ENCODE assay signal across 9 cellular contexts in the genomic region with DNA sequence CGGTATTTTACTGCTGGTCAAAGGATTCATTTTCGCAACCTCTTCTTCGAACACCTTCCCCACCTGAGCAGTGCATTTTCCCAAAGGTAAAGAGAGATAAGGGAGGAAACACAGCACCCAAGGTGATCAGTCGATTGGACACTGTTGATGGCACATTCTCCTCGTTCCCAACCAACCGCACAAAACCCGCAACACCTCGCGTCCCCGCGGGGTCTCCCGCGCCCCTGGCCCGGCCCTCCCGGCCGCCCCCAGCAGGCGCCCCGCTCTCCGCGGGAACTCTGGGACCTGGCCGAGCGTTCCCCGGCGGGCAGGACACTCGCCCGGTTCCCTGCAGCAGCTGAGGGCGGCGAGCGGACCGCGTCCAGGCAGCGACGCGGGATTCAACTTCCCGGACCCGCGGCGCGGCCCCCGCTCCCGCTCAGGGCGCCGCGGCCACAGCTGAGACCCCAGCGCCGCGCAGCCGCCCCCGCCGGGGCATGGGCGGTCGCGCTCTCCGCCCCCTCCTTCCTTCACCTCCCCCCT. TPM values are rescaled to one million over a fixed set of nuclear protein-coding genes. Genes with fewer than 3 reads are reported as not detected.
DNase-seq lines count a peak whose midpoint lies in the region; ATAC-seq and FAIRE-seq lines count a peak whose summit lies in the region.
"Had no signal": no experiment of that assay in that cellular context is flagged by ENCODE, and none has a peak within 500 bp of the region (broad histone marks: within the 10 kb centered on the region; RNA-seq: fewer than 3 reads in every experiment).

No MANE protein-coding gene starts in this region.

- H3K9ac ChIP-seq in iPS-15b (ENCODE audit: low read depth, low read length) = peak overlapping the region; percentile 37

- H3K27ac Mint-ChIP-seq in activated naive CD4-positive, alpha-beta T cell treated with anti-CD3 and anti-CD28 coated beads for 36 hours = no peak overlapping the region
- no peak overlapping the region for H3K27ac Mint-ChIP-seq in activated naive CD8-positive, alpha-beta T cell treated with anti-CD3 and anti-CD28 coated beads for 36 hours

- H3K9me3 ChIP-seq in iPS-15b (ENCODE audit: control insufficient read depth, insufficient read depth, low read length) (no peaks in the 10 kb centered on the region), small intestine (ENCODE audit: control insufficient read depth, low read depth) (no peaks in the 10 kb centered on the region)

- H3K27ac ChIP-seq in small intestine (ENCODE audit: low read depth in 1 of 2, low read length in 1 of 2) = no peak overlapping the region

- CTCF ChIA-PET in activated naive CD4-positive, alpha-beta T cell treated with anti-CD3 and anti-CD28 coated beads for 36 hours (lab: Charles Lee) = no interaction called here

- H3K4me1 ChIP-seq in iPS-15b (ENCODE audit: control insufficient read depth, insufficient read depth, low read length) (peaks cover 7% of the 10 kb centered on the region), small intestine (ENCODE audit: control insufficient read depth in 2 of 2, insufficient read depth in 1 of 2, low read depth in 1 of 2, low read length in 1 of 2) (peaks cover 0 to 2% of the 10 kb centered on the region in 2 donors)

- no peak for FAIRE-seq in small intestine (lab: Jason Lieb, UNC)
- FAIRE-seq: colon had no signal

- peaks cover 35% of the 10 kb centered on the region for H3K27me3 Mint-ChIP-seq in activated naive CD4-positive, alpha-beta T cell treated with anti-CD3 and anti-CD28 coated beads for 36 hours (ENCODE audit: low read depth)
- peaks cover 54% of the 10 kb centered on the region for H3K27me3 Mint-ChIP-seq in activated naive CD8-positive, alpha-beta T cell treated with anti-CD3 and anti-CD28 coated beads for 36 hours

- peak; percentile 17 for ATAC-seq in HG03025 (IDR thresholded peaks at IDR 0.05; ENCODE audit: low FRiP score, unreplicated experiment)

- 0 to 1% (median 1%) methylated on average over 41 to 54 of the region's 54 CpGs for WGBS in small intestine, 3 donors

- H3K9me3 Mint-ChIP-seq in activated naive CD4-positive, alpha-beta T cell treated with anti-CD3 and anti-CD28 coated beads for 36 hours = no peaks in the 10 kb centered on the region
- H3K9me3 Mint-ChIP-seq in activated naive CD8-positive, alpha-beta T cell treated with anti-CD3 and anti-CD28 coated beads for 36 hours = peaks cover 5% of the 10 kb centered on the region

- peaks cover 14% of the 10 kb centered on the region for H3K4me1 Mint-ChIP-seq in activated naive CD4-positive, alpha-beta T cell treated with anti-CD3 and anti-CD28 coated beads for 36 hours (ENCODE audit: low read depth)
- peaks cover 12% of the 10 kb centered on the region for H3K4me1 Mint-ChIP-seq in activated naive CD8-positive, alpha-beta T cell treated with anti-CD3 and anti-CD28 coated beads for 36 hours

- H3K27me3 ChIP-seq in iPS-15b (ENCODE audit: control insufficient read depth, insufficient read depth, low read length) (peaks cover 29% of the 10 kb centered on the region), small intestine (ENCODE audit: control insufficient read depth in 2 of 2, insufficient read depth in 2 of 2, low read length in 2 of 2) (peaks cover 3 to 4% of the 10 kb centered on the region in 2 donors)

- H3K4me3 Mint-ChIP-seq in activated naive CD4-positive, alpha-beta T cell treated with anti-CD3 and anti-CD28 coated beads for 36 hours = peak overlapping the region; percentile 73
- peak overlapping the region; percentile 77 for H3K4me3 Mint-ChIP-seq in activated naive CD8-positive, alpha-beta T cell treated with anti-CD3 and anti-CD28 coated beads for 36 hours

- DNase-seq in activated naive CD4-positive, alpha-beta T cell treated with anti-CD3 and anti-CD28 coated beads for 36 hours = no peak
- no peak for DNase-seq in activated naive CD4-positive, alpha-beta T cell treated with anti-CD3 and anti-CD28 coated beads, Interleukin-2, amount 50 U/mL, for 16 hours
- DNase-seq in activated naive CD8-positive, alpha-beta T cell treated with anti-CD3 and anti-CD28 coated beads for 36 hours = no peak
- no peak for DNase-seq in small intestine
- DNase-seq in NCI-H2196 (lab: John Stamatoyannopoulos, UW; ENCODE audit: unreplicated experiment) = no peak
- DNase-seq in NCI-H1048 (lab: John Stamatoyannopoulos, UW) = no peak

- H3K36me3 ChIP-seq in iPS-15b (ENCODE audit: control insufficient read depth, insufficient read depth, low read length) = no peaks in the 10 kb centered on the region
- no peaks in the 10 kb centered on the region for H3K36me3 ChIP-seq in small intestine (ENCODE audit: control insufficient read depth in 2 of 2, insufficient read depth in 2 of 2, low read length in 2 of 2)

- H3K36me3 Mint-ChIP-seq in activated naive CD4-positive, alpha-beta T cell treated with anti-CD3 and anti-CD28 coated beads for 36 hours (ENCODE audit: low read depth) = peaks cover 1% of the 10 kb centered on the region
- H3K36me3 Mint-ChIP-seq in activated naive CD8-positive, alpha-beta T cell treated with anti-CD3 and anti-CD28 coated beads for 36 hours = no peaks in the 10 kb centered on the region

- H3K4me3 ChIP-seq in iPS-15b (ENCODE audit: low read depth, low read length) (peak overlapping the region; percentile 59), small intestine (ENCODE audit: low read depth in 1 of 2, low read length in 2 of 2) (peak overlapping the region; percentile 43 to 57)

- intact Hi-C loops in activated naive CD4-positive, alpha-beta T cell treated with anti-CD3 and anti-CD28 coated beads for 36 hours (cut with micrococcal nuclease) = no loop called here

RNA-seq across cellular contexts. Expression of gene RGS17, which starts 0.5 kb away (rescaled TPM):
- total RNA-seq in activated naive CD4-positive, alpha-beta T cell treated with anti-CD3 and anti-CD28 coated beads for 36 hours = not detected
- total RNA-seq in activated naive CD8-positive, alpha-beta T cell treated with anti-CD3 and anti-CD28 coated beads for 36 hours = not detected
- under 1 TPM in 2 of 3 donors, not detected in 1; under 0.01 to 0.15 TPM for polyA plus RNA-seq in small intestine
